1 cellular context compared by ENCODE assay signal in the genomic region with DNA sequence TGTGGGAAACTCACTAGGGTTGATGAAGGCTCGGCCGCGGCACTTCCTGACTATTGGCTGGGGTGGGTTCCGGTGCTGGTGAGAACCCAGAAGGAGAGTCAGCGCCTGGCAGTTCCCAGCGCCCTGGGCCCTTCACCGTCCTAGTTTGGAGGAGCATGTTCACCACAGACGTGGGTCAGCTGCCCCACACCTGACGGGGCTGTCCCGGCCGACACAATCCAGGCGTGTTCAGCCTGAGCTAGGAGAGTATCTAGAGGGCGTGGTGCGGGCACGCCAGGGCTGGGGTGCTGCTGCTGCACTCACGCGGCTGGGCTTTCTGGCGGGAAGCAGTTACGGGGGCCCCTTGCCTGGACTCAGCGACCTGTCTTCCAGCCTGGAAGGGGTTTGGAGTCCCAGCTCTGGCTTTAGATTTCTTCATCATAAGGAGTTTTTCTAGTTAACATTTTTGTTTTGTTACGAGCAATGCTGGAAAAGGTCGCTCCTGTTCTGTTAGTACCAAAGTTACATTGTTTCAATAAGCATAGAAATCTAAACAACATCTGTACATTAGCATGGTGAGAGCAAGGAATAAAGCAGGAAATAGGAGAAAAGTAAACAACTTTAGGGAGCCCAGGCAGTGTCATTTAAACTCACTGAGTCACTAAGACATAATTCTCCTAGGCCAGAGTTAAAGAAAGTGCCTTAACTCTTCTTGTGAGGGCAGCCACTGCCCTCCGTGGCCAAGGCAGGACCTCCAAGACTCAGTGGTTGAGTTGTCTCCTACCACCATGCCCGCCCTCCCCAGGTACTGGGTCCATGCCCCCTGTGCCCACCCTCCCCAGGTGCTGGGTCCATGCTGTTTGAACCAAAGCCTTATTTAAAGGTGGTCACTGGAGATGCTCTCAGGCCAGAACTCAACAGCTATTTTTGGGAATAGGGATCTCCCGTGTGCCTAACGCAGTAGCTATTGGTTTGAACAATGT.
TF ChIP-seq lines count a peak whose summit lies in the region.

No MANE protein-coding gene starts in this region.

TF ChIP-seq in endothelial cell of umbilical vein, 7 proteins besides CTCF, POLR2A, EP300 and RAD21:
- no peak for TF ChIP-seq MAX (IDR thresholded peaks at IDR 0.05; ENCODE audit: insufficient read depth, insufficient read length)
- TF ChIP-seq POLR2AphosphoS5 (IDR thresholded peaks at IDR 0.05; ENCODE audit: insufficient read depth, low read depth, low read length) = no peak
- no peak for TF ChIP-seq EZH2 (IDR thresholded peaks at IDR 0.05; ENCODE audit: borderline replicate concordance, low read depth, low read length, severe bottlenecking)
- TF ChIP-seq JUN (IDR thresholded peaks at IDR 0.05; ENCODE audit: borderline replicate concordance, insufficient read depth, insufficient read length, low read depth) = no peak
- TF ChIP-seq GATA2 (IDR thresholded peaks at IDR 0.05; ENCODE audit: insufficient read depth, insufficient read length, low read depth, low read length) = no peak
- TF ChIP-seq MYC (IDR thresholded peaks at IDR 0.05; ENCODE audit: low read depth, low read length) = no peak
- TF ChIP-seq FOS (IDR thresholded peaks at IDR 0.05; ENCODE audit: borderline replicate concordance, insufficient read depth, low read length) = no peak
